ENCODE assay signal across 8 cellular contexts in the genomic region with DNA sequence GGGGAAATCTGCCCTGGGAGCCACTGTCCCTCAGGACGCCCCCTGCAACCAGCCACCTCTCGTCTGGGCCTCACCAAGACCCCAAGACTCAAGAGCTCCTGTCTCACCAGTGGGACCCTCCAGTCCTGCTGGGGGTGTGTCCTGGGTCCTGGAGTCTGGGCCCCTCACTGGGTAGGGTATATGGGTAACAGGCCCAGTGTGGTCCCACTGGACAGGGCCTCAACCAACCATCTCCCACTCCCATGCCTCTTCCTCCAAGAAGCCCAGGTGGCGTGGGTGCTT. TPM values are rescaled to one million over a fixed set of nuclear protein-coding genes. Genes with fewer than 3 reads are reported as not detected.
DNase-seq lines count a peak whose midpoint lies in the region; ATAC-seq, FAIRE-seq and TF ChIP-seq lines count a peak whose summit lies in the region.

No MANE protein-coding gene starts in this region.

- no peaks in the 10 kb centered on the region for H3K36me3 ChIP-seq in uterus

- ATAC-seq in left cardiac atrium (no peak), Right ventricle myocardium superior (ENCODE audit: poor library complexity) (no peak)
- no peak for ATAC-seq in naive thymus-derived CD8-positive, alpha-beta T cell

- no peak for TF ChIP-seq POLR2A in uterus (IDR thresholded peaks at IDR 0.05)

- H3K27me3 Mint-ChIP-seq in chondrocyte (ENCODE audit: low read depth), result no peaks in the 10 kb centered on the region
- peaks cover 0 to 34% (median 7%) of the 10 kb centered on the region in 5 donors for H3K27me3 Mint-ChIP-seq in naive thymus-derived CD8-positive, alpha-beta T cell

- H3K9me3 ChIP-seq in uterus, result no peaks in the 10 kb centered on the region

- H3K36me3 Mint-ChIP-seq in chondrocyte (ENCODE audit: low read depth), result no peaks in the 10 kb centered on the region
- no peaks in the 10 kb centered on the region for H3K36me3 Mint-ChIP-seq in naive thymus-derived CD8-positive, alpha-beta T cell

- POLR2A ChIA-PET in naive thymus-derived CD8-positive, alpha-beta T cell (lab: Charles Lee), result interaction anchor here (0.7 kb wide), 1 partner anchor 34 kb away, joined by 3 read pairs; no protein-coding TSS in a partner anchor

- H3K9me3 Mint-ChIP-seq in chondrocyte (ENCODE audit: low read depth), result no peaks in the 10 kb centered on the region
- no peaks in the 10 kb centered on the region for H3K9me3 Mint-ChIP-seq in naive thymus-derived CD8-positive, alpha-beta T cell

- H3K27me3 ChIP-seq in uterus, result no peaks in the 10 kb centered on the region

- no peak overlapping the region for H3K27ac Mint-ChIP-seq in chondrocyte (ENCODE audit: unreplicated experiment)
- H3K27ac Mint-ChIP-seq in naive thymus-derived CD8-positive, alpha-beta T cell, result no peak overlapping the region

- no peak for FAIRE-seq in urothelium cell line (lab: Jason Lieb, UNC)

- H3K27ac ChIP-seq in uterus, result peak overlapping the region; percentile 95 to 98

- intact Hi-C loops in left cardiac atrium (cut with DNase I) (no loop called here), Right ventricle myocardium superior (cut with DNase I) (no loop called here), uterus (cut with DNase I; ENCODE audit: low total_unique reads) (no loop called here)

- TF ChIP-seq CTCF in chondrocyte (IDR thresholded peaks at IDR 0.05) (no peak), uterus (IDR thresholded peaks at IDR 0.05) (no peak)

- DNase-seq in left cardiac atrium (peak; percentile 20), Right ventricle myocardium superior (no peak), chondrocyte (ENCODE audit: low spot score) (no peak), uterus (no peak), T-helper 9 cell (no peak), activated gamma-delta T cell treated with Interleukin-2 at 50 U/mL for 16 hours (no peak), urothelium cell line (ENCODE audit: low spot score) (no peak)
- DNase-seq in naive thymus-derived CD8-positive, alpha-beta T cell, result no peak

- H3K4me3 ChIP-seq in uterus, result no peak overlapping the region

- H3K4me1 Mint-ChIP-seq in chondrocyte (ENCODE audit: low read depth), result peaks cover 39% of the 10 kb centered on the region
- H3K4me1 Mint-ChIP-seq in naive thymus-derived CD8-positive, alpha-beta T cell, result peaks cover 3 to 10% (median 9%) of the 10 kb centered on the region in 4 donors

- peak overlapping the region; percentile 51 for H3K4me3 Mint-ChIP-seq in chondrocyte (ENCODE audit: unreplicated experiment)
- peak overlapping the region in 8 of 10 donors; percentile 38 to 76 (median 55) for H3K4me3 Mint-ChIP-seq in naive thymus-derived CD8-positive, alpha-beta T cell

- H3K4me1 ChIP-seq in uterus, result peaks cover 6 to 60% of the 10 kb centered on the region in 2 donors

RNA-seq across cellular contexts. Expression of a gene that starts 0.7 kb away (rescaled TPM):
- total RNA-seq in left cardiac atrium, result 10 to 100 TPM; 24.9 to 66.4 TPM
- total RNA-seq in Right ventricle myocardium superior, result 17.1 TPM
- total RNA-seq in chondrocyte, result 12.5 to 27.2 TPM (median 24.3 TPM) in 3 replicates
- not detected for total RNA-seq in naive thymus-derived CD8-positive, alpha-beta T cell
- polyA plus RNA-seq in naive thymus-derived CD8-positive, alpha-beta T cell, result not detected
- 10 to 100 TPM; 15.6 to 67.1 (median 47.1) TPM for total RNA-seq in uterus

RNA-seq across cellular contexts. Expression of a gene that starts 13.7 kb away (rescaled TPM):
- 1 to 10 TPM; 2.2 to 3.0 TPM for total RNA-seq in left cardiac atrium
- total RNA-seq in Right ventricle myocardium superior, result 1.8 TPM
- total RNA-seq in chondrocyte, result not detected in 3 replicates
- total RNA-seq in naive thymus-derived CD8-positive, alpha-beta T cell, result not detected
- polyA plus RNA-seq in naive thymus-derived CD8-positive, alpha-beta T cell, result not detected
- 10 to 100 TPM in 2 of 4 donors, 1 to 10 TPM in 2; 1.3 to 20.0 (median 6.7) TPM for total RNA-seq in uterus

RNA-seq across cellular contexts. Expression of a gene that starts 14.7 kb away (rescaled TPM):
- total RNA-seq in left cardiac atrium (1 to 10 TPM; 1.7 to 2.4 TPM), Right ventricle myocardium superior (0.94 TPM), chondrocyte (0.75 to 1.4 TPM (median 1.3 TPM) in 3 replicates), uterus (1 to 10 TPM in 2 of 4 donors, under 1 TPM in 1, not detected in 1; 0.77 to 3.8 (median 1.7) TPM)
- under 1 TPM; 0.49 to 0.70 TPM for total RNA-seq in naive thymus-derived CD8-positive, alpha-beta T cell
- 1 to 10 TPM in 2 of 3 donors, under 1 TPM in 1; 0.04 to 3.1 (median 2.1) TPM for polyA plus RNA-seq in naive thymus-derived CD8-positive, alpha-beta T cell

RNA-seq across cellular contexts. Expression of a gene that starts 27.7 kb away (rescaled TPM):
- total RNA-seq in left cardiac atrium, result 100 to 1,000 TPM; 112 to 134 TPM
- 144 TPM for total RNA-seq in Right ventricle myocardium superior
- total RNA-seq in chondrocyte, result 69.2 to 95.3 TPM (median 75.7 TPM) in 3 replicates
- 100 to 1,000 TPM; 162 to 165 TPM for total RNA-seq in naive thymus-derived CD8-positive, alpha-beta T cell
- polyA plus RNA-seq in naive thymus-derived CD8-positive, alpha-beta T cell, result 100 to 1,000 TPM; 203 to 233 (median 224) TPM
- 100 to 1,000 TPM in 1 of 4 donors, 10 to 100 TPM in 3; 34.3 to 114 (median 65.1) TPM for total RNA-seq in uterus

RNA-seq across cellular contexts. Expression of a gene that starts 35.6 kb away (rescaled TPM):
- 10 to 100 TPM; 56.0 to 89.0 TPM for total RNA-seq in left cardiac atrium
- 45.7 TPM for total RNA-seq in Right ventricle myocardium superior
- 153 to 176 TPM (median 161 TPM) in 3 replicates for total RNA-seq in chondrocyte
- 100 to 1,000 TPM; 399 to 406 TPM for total RNA-seq in naive thymus-derived CD8-positive, alpha-beta T cell
- 10 to 100 TPM; 13.4 to 28.1 (median 13.7) TPM for polyA plus RNA-seq in naive thymus-derived CD8-positive, alpha-beta T cell
- total RNA-seq in uterus, result 100 to 1,000 TPM; 207 to 351 (median 281) TPM

Comparison
In these comparisons a context has a peak if more than half of its experiments do, and no peak if none do; other contexts are left out.
1. RNA of a gene that starts 0.7 kb away (total RNA-seq): 24.9 to 66.4 TPM in left cardiac atrium, 15.6 to 67.1 TPM in uterus, 12.5 to 27.2 TPM in chondrocyte and 17.1 TPM in Right ventricle myocardium superior (single experiment); not detected in naive thymus-derived CD8-positive, alpha-beta T cell; every median in the first group is over 10 times any median in the second.